ENCODE assay signal across 8 cellular contexts in the genomic region with DNA sequence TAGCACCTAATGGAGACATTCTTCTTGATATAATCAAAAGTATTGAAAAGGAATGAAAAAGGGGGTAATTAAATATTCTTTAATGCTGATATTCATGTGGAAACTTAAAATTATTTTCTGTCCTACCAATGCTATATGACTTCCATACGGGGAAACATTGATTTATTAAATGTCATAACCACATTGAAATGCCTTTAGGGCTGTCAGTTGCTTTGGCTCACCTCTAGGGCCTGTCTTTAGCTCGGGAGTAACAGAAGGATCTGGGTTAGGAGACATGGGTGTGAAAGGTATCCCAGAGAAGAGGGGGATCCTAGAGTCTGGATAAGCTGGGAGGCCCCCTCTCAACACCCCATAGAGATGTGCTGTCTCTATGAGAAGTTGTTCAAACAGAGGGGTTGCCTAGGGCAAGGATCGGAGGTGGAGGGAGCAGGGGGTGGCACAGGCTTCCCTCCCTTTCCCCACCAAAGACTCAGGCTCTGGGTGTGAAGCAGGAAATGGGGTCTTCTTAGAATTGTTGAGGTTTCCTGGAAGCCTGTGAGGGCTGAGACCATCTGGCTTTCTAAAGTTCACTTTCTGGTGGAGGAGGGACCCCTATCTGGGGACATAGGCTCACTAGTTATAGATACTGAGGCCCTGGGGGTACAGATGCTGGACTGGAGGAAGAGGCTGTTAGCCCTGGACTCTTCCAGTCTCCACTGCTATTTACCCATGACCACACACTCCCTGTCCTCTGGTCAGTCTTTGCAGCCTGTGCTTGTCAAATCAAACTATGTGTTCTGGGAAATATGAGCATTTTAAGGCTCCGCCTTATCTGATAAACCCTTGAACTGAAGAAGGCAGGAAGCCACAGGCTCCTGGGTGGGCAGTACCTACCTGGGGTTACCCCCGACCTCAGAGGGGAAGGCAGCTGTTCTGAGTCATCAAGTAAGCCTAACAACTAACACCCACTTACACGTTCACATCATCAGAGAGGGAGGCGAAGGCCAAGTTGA. TPM values are rescaled to one million over a fixed set of nuclear protein-coding genes. Genes with fewer than 3 reads are reported as not detected.
DNase-seq lines count a peak whose midpoint lies in the region; ATAC-seq, FAIRE-seq and TF ChIP-seq lines count a peak whose summit lies in the region.

No MANE protein-coding gene starts in this region.

- H3F3A ChIP-seq in smooth muscle cell (ENCODE audit: low read depth), result peaks cover 7% of the 10 kb centered on the region

- DNase-seq in activated CD4-positive, alpha-beta T cell treated with anti-CD3 and anti-CD28 coated beads, Interleukin-2, amount 10 ng/mL, durations not matched to agents 7 days and 5 days, result peak; percentile 82
- peak; percentile 54 for DNase-seq in fibroblast of mammary gland (ENCODE audit: low read depth)
- peak; percentile 68 to 82 for DNase-seq in stimulated activated CD8-positive, alpha-beta memory T cell treated with anti-CD3 and anti-CD28 coated beads, Interleukin-7, amount 100 ng/mL, for 48 hours (ENCODE audit: extremely low read depth in 1 of 2, low read depth in 1 of 2)
- no peak for DNase-seq in 8988T
- DNase-seq in pancreas, result no peak
- no peak for DNase-seq in smooth muscle cell (lab: John Stamatoyannopoulos, UW; ENCODE audit: unreplicated experiment)

- intact Hi-C loops in pancreas (cut with DNase I), result no loop called here

- ATAC-seq in GM18517 (IDR thresholded peaks at IDR 0.05; ENCODE audit: unreplicated experiment) (peak; percentile 77), HG03108 (IDR thresholded peaks at IDR 0.05; ENCODE audit: unreplicated experiment) (peak; percentile 80), pancreas (no peak)

- H3K36me3 ChIP-seq in pancreas (no peaks in the 10 kb centered on the region), smooth muscle cell (ENCODE audit: low read depth) (no peaks in the 10 kb centered on the region)

- H3K27ac Mint-ChIP-seq in activated CD4-positive, alpha-beta T cell treated with anti-CD3 and anti-CD28 coated beads, Interleukin-2, amount 10 ng/mL, durations not matched to agents 7 days and 5 days, result peak overlapping the region; percentile 87

- no peaks in the 10 kb centered on the region for H3K79me2 ChIP-seq in smooth muscle cell (ENCODE audit: low read depth)

- H3K4me1 ChIP-seq in pancreas (peaks cover 0 to 3% (median 0%) of the 10 kb centered on the region in 3 donors), smooth muscle cell (ENCODE audit: low read depth) (peaks cover 8% of the 10 kb centered on the region)

- no peak overlapping the region for H3K9ac ChIP-seq in smooth muscle cell (ENCODE audit: low read depth)

- CTCF ChIA-PET in activated CD4-positive, alpha-beta T cell treated with anti-CD3 and anti-CD28 coated beads, Interleukin-2, amount 10 ng/mL, durations not matched to agents 7 days and 5 days (lab: Charles Lee), result interaction anchor here (0.5 to 2.7 kb wide), 8 partner anchors 9 to 410 kb away, joined by 3 to 9 read pairs (median 4); no protein-coding TSS in a partner anchor

- H3K4me3 ChIP-seq in fibroblast of mammary gland (ENCODE audit: control insufficient read depth, low read depth, low read length) (no peak overlapping the region), pancreas (no peak overlapping the region), smooth muscle cell (no peak overlapping the region)

- H3K27ac ChIP-seq in pancreas (no peak overlapping the region), smooth muscle cell (ENCODE audit: low read depth) (no peak overlapping the region)

- POLR2A ChIA-PET in activated CD4-positive, alpha-beta T cell treated with anti-CD3 and anti-CD28 coated beads, Interleukin-2, amount 10 ng/mL, durations not matched to agents 7 days and 5 days (lab: Charles Lee), result no interaction called here

- peaks cover 4% of the 10 kb centered on the region for H3K9me3 Mint-ChIP-seq in activated CD4-positive, alpha-beta T cell treated with anti-CD3 and anti-CD28 coated beads, Interleukin-2, amount 10 ng/mL, durations not matched to agents 7 days and 5 days

- H3K4me2 ChIP-seq in smooth muscle cell, result no peak overlapping the region

- H3K36me3 Mint-ChIP-seq in activated CD4-positive, alpha-beta T cell treated with anti-CD3 and anti-CD28 coated beads, Interleukin-2, amount 10 ng/mL, durations not matched to agents 7 days and 5 days (ENCODE audit: low read depth), result peaks cover 3% of the 10 kb centered on the region

- no peaks in the 10 kb centered on the region for H3K27me3 Mint-ChIP-seq in activated CD4-positive, alpha-beta T cell treated with anti-CD3 and anti-CD28 coated beads, Interleukin-2, amount 10 ng/mL, durations not matched to agents 7 days and 5 days

- WGBS in pancreas, 2 donors, result 58 to 63% methylated on average over 7 of the region's 7 CpGs
- 59% methylated on average over 7 of the region's 7 CpGs for WGBS in smooth muscle cell (ENCODE audit: low lambda C conversion rate)

- no peaks in the 10 kb centered on the region for H4K20me1 ChIP-seq in smooth muscle cell (ENCODE audit: low read depth)

- no peaks in the 10 kb centered on the region for H3K27me3 ChIP-seq in pancreas
- H3K27me3 ChIP-seq in smooth muscle cell (ENCODE audit: low read depth), result no peaks in the 10 kb centered on the region

- no peak for FAIRE-seq in pancreas (lab: Jason Lieb, UNC)

- H3K4me1 Mint-ChIP-seq in activated CD4-positive, alpha-beta T cell treated with anti-CD3 and anti-CD28 coated beads, Interleukin-2, amount 10 ng/mL, durations not matched to agents 7 days and 5 days, result peaks cover 70% of the 10 kb centered on the region

- no peak overlapping the region for H2AFZ ChIP-seq in smooth muscle cell (ENCODE audit: low read depth)

- H3K9me3 ChIP-seq in pancreas, result no peaks in the 10 kb centered on the region
- H3K9me3 ChIP-seq in smooth muscle cell (replicated peaks; ENCODE audit: low read depth), result no peaks in the 10 kb centered on the region

- peak; percentile 12 for TF ChIP-seq CTCF in fibroblast of mammary gland (conservative IDR thresholded peaks at IDR 0.05; ENCODE audit: control insufficient read depth, insufficient read depth, low read depth, low read length)
- TF ChIP-seq CTCF in pancreas (IDR thresholded peaks at IDR 0.05), result no peak
- TF ChIP-seq CTCF in smooth muscle cell (IDR thresholded peaks at IDR 0.05; ENCODE audit: borderline replicate concordance, insufficient read depth, poor library complexity, severe bottlenecking), result no peak

- peak overlapping the region; percentile 39 for H3K4me3 Mint-ChIP-seq in activated CD4-positive, alpha-beta T cell treated with anti-CD3 and anti-CD28 coated beads, Interleukin-2, amount 10 ng/mL, durations not matched to agents 7 days and 5 days

RNA-seq across cellular contexts. Expression of gene RRAS2, which starts 55.8 kb away (rescaled TPM):
- 10 to 100 TPM; 41.4 to 43.7 TPM for total RNA-seq in activated CD4-positive, alpha-beta T cell treated with anti-CD3 and anti-CD28 coated beads, Interleukin-2, amount 10 ng/mL, durations not matched to agents 7 days and 5 days
- 10 to 100 TPM; 14.0 to 21.8 (median 15.6) TPM for total RNA-seq in pancreas
- 10 to 100 TPM in 1 of 2 donors, 1 to 10 TPM in 1; 9.0 to 10.2 TPM for polyA plus RNA-seq in pancreas
- 37.9 and 53.6 TPM in 2 replicates for total RNA-seq in smooth muscle cell
- polyA plus RNA-seq in smooth muscle cell, result 27.0 and 27.3 TPM in 2 replicates

Comparison
In these comparisons a context has a peak if more than half of its experiments do, and no peak if none do; other contexts are left out.
1. ATAC-seq: peak in GM18517 (single experiment) and HG03108 (single experiment); none in pancreas (0 of 4).
2. DNase-seq: peak in activated CD4-positive, alpha-beta T cell treated with anti-CD3 and anti-CD28 coated beads, Interleukin-2, amount 10 ng/mL, durations not matched to agents 7 days and 5 days (single experiment), fibroblast of mammary gland (single experiment) and stimulated activated CD8-positive, alpha-beta memory T cell treated with anti-CD3 and anti-CD28 coated beads, Interleukin-7, amount 100 ng/mL, for 48 hours (2 of 2); none in 8988T (single experiment), pancreas (0 of 6) and smooth muscle cell (single experiment).